Comparison of ENCODE assay signal across 2 cellular contexts in the genomic region with DNA sequence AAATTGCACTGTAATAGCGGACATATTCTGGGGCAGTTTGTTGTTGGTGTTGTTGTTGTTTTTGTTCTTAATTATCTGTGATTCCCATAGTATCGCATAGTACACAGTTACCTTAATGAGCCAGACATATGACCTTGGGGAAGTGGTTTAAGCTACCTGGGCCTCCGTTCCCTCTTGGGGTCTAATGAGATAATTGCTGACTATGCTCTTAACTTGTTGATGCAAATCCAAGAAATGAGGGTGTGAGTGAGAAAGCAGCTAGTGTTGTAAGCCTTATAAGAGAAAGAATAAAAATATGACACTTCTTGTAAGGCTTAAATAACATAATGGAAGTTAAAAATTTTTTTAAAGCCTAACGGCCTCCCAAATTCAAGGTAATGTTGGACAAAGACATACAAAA.
TF ChIP-seq lines count a peak whose summit lies in the region.

No MANE protein-coding gene starts in this region.

TF ChIP-seq in A549, 52 proteins besides CTCF, POLR2A, EP300 and RAD21:
- TF ChIP-seq MAFK (IDR thresholded peaks at IDR 0.05; ENCODE audit: partially characterized antibody) (peak; percentile 76), HOXB13 (CRISPR knock-in tag; IDR thresholded peaks at IDR 0.05; ENCODE audit: low read depth) (no peak)
TF ChIP-seq in A549: peak in this region for 1.

TF ChIP-seq in K562, 482 proteins besides CTCF, POLR2A, EP300 and RAD21:
- TF ChIP-seq C11orf30 (IDR thresholded peaks at IDR 0.05; ENCODE audit: low read depth) (peak; percentile 67), ZNF316 (IDR thresholded peaks at IDR 0.05) (peak; percentile 84), MAFK (IDR thresholded peaks at IDR 0.05; ENCODE audit: low read length) (peak; percentile 42; the same call in 1 of the 2 replicates), MAFG (tag; conservative IDR thresholded peaks at IDR 0.05) (peak; percentile 52; the same call in 1 of the 2 replicates), MAFF (IDR thresholded peaks at IDR 0.05; ENCODE audit: low read length) (peak; percentile 62)
- TF ChIP-seq, protein P1, sequence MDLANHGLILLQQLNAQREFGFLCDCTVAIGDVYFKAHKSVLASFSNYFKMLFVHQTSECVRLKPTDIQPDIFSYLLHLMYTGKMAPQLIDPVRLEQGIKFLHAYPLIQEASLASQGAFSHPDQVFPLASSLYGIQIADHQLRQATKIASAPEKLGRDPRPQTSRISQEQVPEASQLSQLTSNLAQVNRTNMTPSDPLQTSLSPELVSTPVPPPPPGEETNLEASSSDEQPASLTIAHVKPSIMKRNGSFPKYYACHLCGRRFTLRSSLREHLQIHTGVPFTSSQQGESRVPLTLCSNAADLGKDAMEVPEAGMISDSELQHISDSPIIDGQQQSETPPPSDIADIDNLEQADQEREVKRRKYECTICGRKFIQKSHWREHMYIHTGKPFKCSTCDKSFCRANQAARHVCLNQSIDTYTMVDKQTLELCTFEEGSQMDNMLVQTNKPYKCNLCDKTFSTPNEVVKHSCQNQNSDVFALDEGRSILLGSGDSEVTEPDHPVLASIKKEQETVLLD (IDR thresholded peaks at IDR 0.05), result no peak
